Comparison of ENCODE assay signal across 8 cellular contexts in genomic region chr6:122491915-122492537, GRCh38. TPM values are rescaled to one million over a fixed set of nuclear protein-coding genes. Genes with fewer than 3 reads are reported as not detected.
DNase-seq lines count a peak whose midpoint lies in the region; ATAC-seq, FAIRE-seq and TF ChIP-seq lines count a peak whose summit lies in the region.

No MANE protein-coding gene starts in this region.

- FAIRE-seq in bronchial epithelial cell (lab: Jason Lieb, UNC), result no peak

- POLR2A ChIA-PET in WTC11 (lab: Charles Lee), result no interaction called here

- H3K4me1 ChIP-seq in BE2C, result no peaks in the 10 kb centered on the region

- ATAC-seq in GM19035 (IDR thresholded peaks at IDR 0.05; ENCODE audit: unreplicated experiment) (peak; percentile 98), HG03159 (IDR thresholded peaks at IDR 0.05; ENCODE audit: unreplicated experiment) (peak; percentile 91), WTC11 (peak; percentile 98), left colon (peak; percentile 97)

- no peaks in the 10 kb centered on the region for H3K27me3 Mint-ChIP-seq in WTC11 (ENCODE audit: low read depth)

- H3K4me1 Mint-ChIP-seq in WTC11, result peaks cover 7% of the 10 kb centered on the region

- peaks cover 25% of the 10 kb centered on the region for H3K9me3 Mint-ChIP-seq in WTC11

- DNase-seq in BE2C (peak; percentile 77), NCI-H2227 (lab: John Stamatoyannopoulos, UW; ENCODE audit: unreplicated experiment) (peak; percentile 69), WTC11 (ENCODE audit: low spot score) (peak; percentile 73), bronchial epithelial cell (ENCODE audit: low read depth) (peak; percentile 63), left colon (peak; percentile 53 to 78)
- peak; percentile 73 for DNase-seq in stimulated activated CD4-positive, alpha-beta T cell treated with anti-CD3 and anti-CD28 coated beads, Interleukin-4, amount 100 ng/mL, for 24 hours

- peak; percentile 97 for TF ChIP-seq CTCF in BE2C (IDR thresholded peaks at IDR 0.05; ENCODE audit: low read depth, low read length)
- peak; percentile 70; the same call in 1 of the 2 replicates for TF ChIP-seq CTCF in WTC11 (IDR thresholded peaks at IDR 0.05)
- TF ChIP-seq CTCF in bronchial epithelial cell (IDR thresholded peaks at IDR 0.05; ENCODE audit: insufficient read depth, low read length, severe bottlenecking), result peak; percentile 75

- H3K36me3 Mint-ChIP-seq in WTC11, result peaks cover 44% of the 10 kb centered on the region

- CTCF ChIA-PET in WTC11 (lab: Charles Lee), result interaction anchor here (0.9 to 7.5 kb wide), 20 partner anchors 8 to 1276 kb away, joined by 3 to 155 read pairs (median 4); partner anchors contain the start of genes PKIB, SERINC1 and SMPDL3A

- H3K9me3 ChIP-seq in BE2C, result no peaks in the 10 kb centered on the region

- no peak overlapping the region for H3K4me3 ChIP-seq in BE2C (ENCODE audit: low read depth, low read length)
- H3K4me3 ChIP-seq in bronchial epithelial cell (ENCODE audit: low read depth, low read length), result no peak overlapping the region

- H3K27ac Mint-ChIP-seq in WTC11, result no peak overlapping the region

- no peak overlapping the region for H3K4me3 Mint-ChIP-seq in WTC11

- no peaks in the 10 kb centered on the region for H3K36me3 ChIP-seq in BE2C
- no peaks in the 10 kb centered on the region for H3K36me3 ChIP-seq in bronchial epithelial cell (ENCODE audit: control insufficient read depth, insufficient read depth, low read length)

- intact Hi-C loops in left colon (cut with DNase I, micrococcal nuclease), result no loop called here

- H3K27me3 ChIP-seq in BE2C (no peaks in the 10 kb centered on the region), bronchial epithelial cell (ENCODE audit: control insufficient read depth, insufficient read depth, low read length) (no peaks in the 10 kb centered on the region)

TF ChIP-seq in WTC11, 78 proteins besides CTCF, POLR2A, EP300 and RAD21:
- TF ChIP-seq, protein P1, sequence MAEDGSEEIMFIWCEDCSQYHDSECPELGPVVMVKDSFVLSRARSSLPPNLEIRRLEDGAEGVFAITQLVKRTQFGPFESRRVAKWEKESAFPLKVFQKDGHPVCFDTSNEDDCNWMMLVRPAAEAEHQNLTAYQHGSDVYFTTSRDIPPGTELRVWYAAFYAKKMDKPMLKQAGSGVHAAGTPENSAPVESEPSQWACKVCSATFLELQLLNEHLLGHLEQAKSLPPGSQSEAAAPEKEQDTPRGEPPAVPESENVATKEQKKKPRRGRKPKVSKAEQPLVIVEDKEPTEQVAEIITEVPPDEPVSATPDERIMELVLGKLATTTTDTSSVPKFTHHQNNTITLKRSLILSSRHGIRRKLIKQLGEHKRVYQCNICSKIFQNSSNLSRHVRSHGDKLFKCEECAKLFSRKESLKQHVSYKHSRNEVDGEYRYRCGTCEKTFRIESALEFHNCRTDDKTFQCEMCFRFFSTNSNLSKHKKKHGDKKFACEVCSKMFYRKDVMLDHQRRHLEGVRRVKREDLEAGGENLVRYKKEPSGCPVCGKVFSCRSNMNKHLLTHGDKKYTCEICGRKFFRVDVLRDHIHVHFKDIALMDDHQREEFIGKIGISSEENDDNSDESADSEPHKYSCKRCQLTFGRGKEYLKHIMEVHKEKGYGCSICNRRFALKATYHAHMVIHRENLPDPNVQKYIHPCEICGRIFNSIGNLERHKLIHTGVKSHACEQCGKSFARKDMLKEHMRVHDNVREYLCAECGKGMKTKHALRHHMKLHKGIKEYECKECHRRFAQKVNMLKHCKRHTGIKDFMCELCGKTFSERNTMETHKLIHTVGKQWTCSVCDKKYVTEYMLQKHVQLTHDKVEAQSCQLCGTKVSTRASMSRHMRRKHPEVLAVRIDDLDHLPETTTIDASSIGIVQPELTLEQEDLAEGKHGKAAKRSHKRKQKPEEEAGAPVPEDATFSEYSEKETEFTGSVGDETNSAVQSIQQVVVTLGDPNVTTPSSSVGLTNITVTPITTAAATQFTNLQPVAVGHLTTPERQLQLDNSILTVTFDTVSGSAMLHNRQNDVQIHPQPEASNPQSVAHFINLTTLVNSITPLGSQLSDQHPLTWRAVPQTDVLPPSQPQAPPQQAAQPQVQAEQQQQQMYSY (CRISPR knock-in tag; IDR thresholded peaks at IDR 0.05), result no peak
- TF ChIP-seq ATF3 (CRISPR knock-in tag; conservative IDR thresholded peaks at IDR 0.05) (no peak), ZNF263 (CRISPR knock-in tag; IDR thresholded peaks at IDR 0.05; ENCODE audit: low read depth) (no peak), EMX1 (CRISPR knock-in tag; IDR thresholded peaks at IDR 0.05) (no peak)
- TF ChIP-seq, protein P2, sequence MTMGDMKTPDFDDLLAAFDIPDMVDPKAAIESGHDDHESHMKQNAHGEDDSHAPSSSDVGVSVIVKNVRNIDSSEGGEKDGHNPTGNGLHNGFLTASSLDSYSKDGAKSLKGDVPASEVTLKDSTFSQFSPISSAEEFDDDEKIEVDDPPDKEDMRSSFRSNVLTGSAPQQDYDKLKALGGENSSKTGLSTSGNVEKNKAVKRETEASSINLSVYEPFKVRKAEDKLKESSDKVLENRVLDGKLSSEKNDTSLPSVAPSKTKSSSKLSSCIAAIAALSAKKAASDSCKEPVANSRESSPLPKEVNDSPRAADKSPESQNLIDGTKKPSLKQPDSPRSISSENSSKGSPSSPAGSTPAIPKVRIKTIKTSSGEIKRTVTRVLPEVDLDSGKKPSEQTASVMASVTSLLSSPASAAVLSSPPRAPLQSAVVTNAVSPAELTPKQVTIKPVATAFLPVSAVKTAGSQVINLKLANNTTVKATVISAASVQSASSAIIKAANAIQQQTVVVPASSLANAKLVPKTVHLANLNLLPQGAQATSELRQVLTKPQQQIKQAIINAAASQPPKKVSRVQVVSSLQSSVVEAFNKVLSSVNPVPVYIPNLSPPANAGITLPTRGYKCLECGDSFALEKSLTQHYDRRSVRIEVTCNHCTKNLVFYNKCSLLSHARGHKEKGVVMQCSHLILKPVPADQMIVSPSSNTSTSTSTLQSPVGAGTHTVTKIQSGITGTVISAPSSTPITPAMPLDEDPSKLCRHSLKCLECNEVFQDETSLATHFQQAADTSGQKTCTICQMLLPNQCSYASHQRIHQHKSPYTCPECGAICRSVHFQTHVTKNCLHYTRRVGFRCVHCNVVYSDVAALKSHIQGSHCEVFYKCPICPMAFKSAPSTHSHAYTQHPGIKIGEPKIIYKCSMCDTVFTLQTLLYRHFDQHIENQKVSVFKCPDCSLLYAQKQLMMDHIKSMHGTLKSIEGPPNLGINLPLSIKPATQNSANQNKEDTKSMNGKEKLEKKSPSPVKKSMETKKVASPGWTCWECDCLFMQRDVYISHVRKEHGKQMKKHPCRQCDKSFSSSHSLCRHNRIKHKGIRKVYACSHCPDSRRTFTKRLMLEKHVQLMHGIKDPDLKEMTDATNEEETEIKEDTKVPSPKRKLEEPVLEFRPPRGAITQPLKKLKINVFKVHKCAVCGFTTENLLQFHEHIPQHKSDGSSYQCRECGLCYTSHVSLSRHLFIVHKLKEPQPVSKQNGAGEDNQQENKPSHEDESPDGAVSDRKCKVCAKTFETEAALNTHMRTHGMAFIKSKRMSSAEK (CRISPR knock-in tag; IDR thresholded peaks at IDR 0.05; ENCODE audit: borderline replicate concordance), result no peak

RNA-seq across cellular contexts. Expression of gene SERINC1, which starts 20.4 kb away (rescaled TPM):
- 106 TPM for polyA plus RNA-seq in BE2C (2012; ENCODE audit: insufficient read depth, insufficient read length, low read depth)
- 31.3 to 35.3 TPM (median 34.1 TPM) in 3 replicates for total RNA-seq in WTC11 (2021)
- total RNA-seq in bronchial epithelial cell, result 205 and 208 TPM in 2 replicates
- 100 to 1,000 TPM in 1 of 2 donors, 10 to 100 TPM in 1; 90.9 to 144 TPM for total RNA-seq in left colon
